Comparison of ENCODE assay signal across 19 cellular contexts in the genomic region with DNA sequence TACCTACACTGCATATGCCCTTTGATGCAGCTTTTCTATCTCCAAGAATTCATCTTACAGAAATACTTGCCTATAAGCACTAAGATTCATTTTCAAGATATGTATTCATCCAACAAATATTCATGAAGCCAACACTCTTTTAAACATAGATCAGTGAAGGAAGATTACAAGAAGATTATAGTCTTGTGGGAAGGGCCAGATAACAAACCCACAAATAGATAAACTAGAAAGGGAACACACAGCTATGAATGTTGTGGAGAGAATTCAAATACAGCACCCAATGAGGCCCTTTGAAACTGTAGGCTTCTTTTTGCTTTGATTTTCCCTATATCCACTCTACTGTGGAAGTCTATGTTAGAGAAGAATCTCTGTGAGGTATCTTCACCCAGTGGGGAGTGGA.
DNase-seq lines count a peak whose midpoint lies in the region; TF ChIP-seq lines count a peak whose summit lies in the region.
"Had no signal": no experiment of that assay in that cellular context is flagged by ENCODE, and none has a peak within 500 bp of the region (broad histone marks: within the 10 kb centered on the region; RNA-seq: fewer than 3 reads in every experiment).

No MANE protein-coding gene starts in this region.

- H3K79me2 ChIP-seq in osteoblast (ENCODE audit: insufficient read depth, low read length), result no peaks in the 10 kb centered on the region

- H3K27ac ChIP-seq in brain microvascular endothelial cell (no peak overlapping the region), osteoblast (ENCODE audit: low read depth, low read length) (no peak overlapping the region)
- H3K27ac ChIP-seq: A549, GM23248 had no signal

- no peaks in the 10 kb centered on the region for H3K4me1 ChIP-seq in osteoblast (ENCODE audit: insufficient read depth, low read length)
- H3K4me1 ChIP-seq: A549 had no signal

- no peak overlapping the region for H3K4me2 ChIP-seq in osteoblast (ENCODE audit: insufficient read depth, low read length)
- H3K4me2 ChIP-seq: A549 had no signal

- no peaks in the 10 kb centered on the region for H3K36me3 ChIP-seq in brain microvascular endothelial cell (replicated peaks)
- H3K36me3 ChIP-seq in osteoblast (ENCODE audit: insufficient read depth, low read length), result no peaks in the 10 kb centered on the region

- H2AFZ ChIP-seq in osteoblast (ENCODE audit: low read length), result no peak overlapping the region
- H2AFZ ChIP-seq: GM23248 had no signal

- in situ Hi-C loops in brain microvascular endothelial cell (cut with HindIII; ENCODE audit: low pct_ligation_motif_present, low sequenced_read_pairs), result no loop called here

- no peaks in the 10 kb centered on the region for H4K20me1 ChIP-seq in osteoblast (ENCODE audit: insufficient read depth, low read length)

- H3K4me3 ChIP-seq in brain microvascular endothelial cell (ENCODE audit: low read depth, low read length) (no peak overlapping the region), osteoblast (ENCODE audit: insufficient read depth, low read length) (no peak overlapping the region)
- H3K4me3 ChIP-seq: A549, GM23248 had no signal

- H3K9me3 ChIP-seq in osteoblast (ENCODE audit: low read depth, low read length), result no peaks in the 10 kb centered on the region
- H3K9me3 ChIP-seq: A549 had no signal

- DNase-seq in NCI-H226, result peak; percentile 51
- peak; percentile 20 for DNase-seq in brain microvascular endothelial cell
- DNase-seq in osteoblast (ENCODE audit: insufficient read length, low spot score, missing footprints), result peak; percentile 38
- DNase-seq in anterior cingulate cortex (lab: John Stamatoyannopoulos, UW), result no peak
- no peak for DNase-seq in Kasumi-1 (lab: John Stamatoyannopoulos, UW)
- DNase-seq in NOMO-1 (lab: John Stamatoyannopoulos, UW; ENCODE audit: unreplicated experiment in 2 of 2), result no peak
- DNase-seq: 8988T; ACHN; AML-193; C1 segment of cervical spinal cord; Calu3; CD4-positive, alpha-beta memory T cell; COR-L47; DMS53; DMS79 treated with DMSO at 0.1 percent for 48 hours; GF-D8; GM23248; H9 had no signal

- H3K27me3 ChIP-seq in brain microvascular endothelial cell (replicated peaks), result no peaks in the 10 kb centered on the region
- H3K27me3 ChIP-seq in osteoblast (ENCODE audit: insufficient read depth, low read length), result no peaks in the 10 kb centered on the region

- no peak for TF ChIP-seq CTCF in brain microvascular endothelial cell (IDR thresholded peaks at IDR 0.05; ENCODE audit: low read depth, low read length, missing control alignments)
- TF ChIP-seq CTCF in osteoblast (IDR thresholded peaks at IDR 0.05; ENCODE audit: extremely low read depth, low read depth, low read length), result no peak

Comparison
In these comparisons a context has a peak if more than half of its experiments do, and no peak if none do; other contexts are left out.
1. DNase-seq: peak in NCI-H226 (single experiment), brain microvascular endothelial cell (single experiment) and osteoblast (single experiment); none in anterior cingulate cortex (0 of 58), Kasumi-1 (0 of 2) and NOMO-1 (0 of 2).